1 cellular context compared by ENCODE assay signal in genomic region chr6:131769385-131770141, GRCh38.
TF ChIP-seq lines count a peak whose summit lies in the region.

No MANE protein-coding gene starts in this region.

TF ChIP-seq in HepG2, 621 proteins besides CTCF, POLR2A, EP300 and RAD21 (continued from another document and continues in another):
- TF ChIP-seq CSRNP2 (CRISPR knock-in tag; conservative IDR thresholded peaks at IDR 0.05; ENCODE audit: low read depth) (no peak), MIXL1 (CRISPR knock-in tag; IDR thresholded peaks at IDR 0.05) (peak; percentile 89), MLLT10 (CRISPR knock-in tag; IDR thresholded peaks at IDR 0.05) (no peak), MED1 (CRISPR knock-in tag; IDR thresholded peaks at IDR 0.05) (peak; percentile 92), FOXA1 (IDR thresholded peaks at IDR 0.05) (no peak), FOXA1 (CRISPR knock-in tag; IDR thresholded peaks at IDR 0.05) (peak; percentile 78), TARDBP (CRISPR knock-in tag; IDR thresholded peaks at IDR 0.05) (peak; percentile 54; the same call in 1 of the 2 replicates), HOMEZ (CRISPR knock-in tag; IDR thresholded peaks at IDR 0.05; ENCODE audit: low read depth) (peak; percentile 75; the same call in 1 of the 2 replicates), ZNF687 (CRISPR knock-in tag; IDR thresholded peaks at IDR 0.05) (peak; percentile 56), ZNF879 (CRISPR knock-in tag; IDR thresholded peaks at IDR 0.05) (no peak), ELF3 (CRISPR knock-in tag; IDR thresholded peaks at IDR 0.05) (peak; percentile 77), ZSCAN31 (CRISPR knock-in tag; IDR thresholded peaks at IDR 0.05; ENCODE audit: low read depth) (peak; percentile 22; the same call in 1 of the 2 replicates), SNRNP70 (IDR thresholded peaks at IDR 0.05; ENCODE audit: low read depth, low read length) (no peak), ZBTB4 (CRISPR knock-in tag; IDR thresholded peaks at IDR 0.05; ENCODE audit: borderline replicate concordance) (peak; percentile 70; the same call in 1 of the 2 replicates), ONECUT2 (CRISPR knock-in tag; IDR thresholded peaks at IDR 0.05) (no peak; the same call in 1 of the 2 replicates), ISL2 (CRISPR knock-in tag; IDR thresholded peaks at IDR 0.05) (peak; percentile 87), DZIP1 (CRISPR knock-in tag; IDR thresholded peaks at IDR 0.05) (no peak), PPARG (CRISPR knock-in tag; conservative IDR thresholded peaks at IDR 0.05) (0 out of 2 replicates have a peak, but pooled peaks have one; percentile 30), TCF12 (IDR thresholded peaks at IDR 0.05) (no peak), TCF12 (CRISPR knock-in tag; IDR thresholded peaks at IDR 0.05) (0 out of 2 replicates have a peak, but pooled peaks have one; percentile 28), RXRB (CRISPR knock-in tag; IDR thresholded peaks at IDR 0.05; ENCODE audit: borderline replicate concordance) (peak; percentile 63; the same call in 1 of the 2 replicates), SMAD3 (CRISPR knock-in tag; IDR thresholded peaks at IDR 0.05) (peak; percentile 83), ZNF670 (CRISPR knock-in tag; IDR thresholded peaks at IDR 0.05; ENCODE audit: borderline replicate concordance) (peak; percentile 91), TFE3 (CRISPR knock-in tag; IDR thresholded peaks at IDR 0.05) (peak; percentile 75), FOXP4 (CRISPR knock-in tag; IDR thresholded peaks at IDR 0.05) (peak; percentile 77), ZSCAN25 (CRISPR knock-in tag; IDR thresholded peaks at IDR 0.05) (no peak), GATAD1 (CRISPR knock-in tag; IDR thresholded peaks at IDR 0.05) (0 out of 2 replicates have a peak, but pooled peaks have one; percentile 35), HDAC1 (CRISPR knock-in tag; IDR thresholded peaks at IDR 0.05) (peak; percentile 75), REPIN1 (CRISPR knock-in tag; IDR thresholded peaks at IDR 0.05; ENCODE audit: borderline replicate concordance, low read depth) (0 out of 2 replicates have a peak, but pooled peaks have one; percentile 26), GATAD2A (CRISPR knock-in tag; IDR thresholded peaks at IDR 0.05) (peak; percentile 88), ZNF317 (CRISPR knock-in tag; IDR thresholded peaks at IDR 0.05) (peak; percentile 67; the same call in 1 of the 2 replicates), SNAPC5 (CRISPR knock-in tag; IDR thresholded peaks at IDR 0.05; ENCODE audit: borderline replicate concordance) (0 out of 2 replicates have a peak, but pooled peaks have one; percentile 77), ARID5B (CRISPR knock-in tag; IDR thresholded peaks at IDR 0.05) (peak; percentile 90), ZFAT (CRISPR knock-in tag; conservative IDR thresholded peaks at IDR 0.05) (peak; percentile 63; the same call in 1 of the 2 replicates), ADNP (CRISPR knock-in tag; IDR thresholded peaks at IDR 0.05) (peak; percentile 65)
